ENCODE assay signal across 10 cellular contexts in genomic region chr11:118202599-118203422, GRCh38. TPM values are rescaled to one million over a fixed set of nuclear protein-coding genes. Genes with fewer than 3 reads are reported as not detected.
DNase-seq lines count a peak whose midpoint lies in the region; ATAC-seq, FAIRE-seq and TF ChIP-seq lines count a peak whose summit lies in the region.
"Had no signal": no experiment of that assay in that cellular context is flagged by ENCODE, and none has a peak within 500 bp of the region (broad histone marks: within the 10 kb centered on the region; RNA-seq: fewer than 3 reads in every experiment).

No MANE protein-coding gene starts in this region.

- H3K36me3 Mint-ChIP-seq in activated T-cell treated with anti-CD3 and anti-CD28 coated beads, Interleukin-2, amount 50 U/mL, for 4 hours (ENCODE audit: insufficient read depth) = peaks cover 28% of the 10 kb centered on the region

- H3K27me3 ChIP-seq in mucosa of rectum (ENCODE audit: control insufficient read depth in 2 of 2, insufficient read depth in 2 of 2, low read length in 2 of 2) (no peaks in the 10 kb centered on the region), gastroesophageal sphincter (peaks cover 8% of the 10 kb centered on the region), left lung (no peaks in the 10 kb centered on the region), upper lobe of left lung (peaks cover 0 to 2% (median 0%) of the 10 kb centered on the region in 4 donors)

- ATAC-seq in activated T-cell treated with anti-CD3 and anti-CD28 coated beads, Interleukin-2, amount 50 U/mL, for 4 hours = no peak
- ATAC-seq in gastroesophageal sphincter (no peak), left lung (no peak), esophagus mucosa (no peak), upper lobe of left lung (ENCODE audit: low FRiP score in 2 of 2) (no peak)
- ATAC-seq: sciatic nerve had no signal

- H3K36me3 ChIP-seq in mucosa of rectum (ENCODE audit: control insufficient read depth in 2 of 2, insufficient read depth in 2 of 2, low read length in 2 of 2) (no peaks in the 10 kb centered on the region), gastroesophageal sphincter (no peaks in the 10 kb centered on the region), left lung (peaks cover 0 to 24% of the 10 kb centered on the region in 2 donors), upper lobe of left lung (peaks cover 0 to 4% (median 0%) of the 10 kb centered on the region in 4 donors)
- H3K36me3 ChIP-seq: thoracic aorta had no signal

- no peak for TF ChIP-seq POLR2A in GM12891 (IDR thresholded peaks at IDR 0.05; ENCODE audit: low read depth, low read length)
- TF ChIP-seq POLR2A in gastroesophageal sphincter (IDR thresholded peaks at IDR 0.05) = no peak
- no peak for TF ChIP-seq POLR2A in upper lobe of left lung (IDR thresholded peaks at IDR 0.05)

- H3K4me1 Mint-ChIP-seq in activated T-cell treated with anti-CD3 and anti-CD28 coated beads, Interleukin-2, amount 50 U/mL, for 4 hours (ENCODE audit: low read depth) = peaks cover 16% of the 10 kb centered on the region

- H3K9ac ChIP-seq in mucosa of rectum (ENCODE audit: low read depth in 1 of 2, low read length in 2 of 2) = peak overlapping the region in 1 of 2 donors; percentile 7

- WGBS in gastroesophageal sphincter (ENCODE audit: low coverage in 1 of 2), 2 donors = 85 to 87% methylated on average over 3 to 6 of the region's 7 CpGs
- WGBS in upper lobe of left lung, 2 donors = 83 to 86% methylated on average over 7 of the region's 7 CpGs

- intact Hi-C loops in left lung (cut with DNase I) = loop anchor here in 1 of 2 donors (10.0 kb wide), 1 partner anchor 152 kb away; the partner anchor contains the start of gene UBE4A

- TF ChIP-seq CTCF in gastroesophageal sphincter (IDR thresholded peaks at IDR 0.05) = no peak
- TF ChIP-seq CTCF in left lung (IDR thresholded peaks at IDR 0.05) = no peak
- TF ChIP-seq CTCF in upper lobe of left lung (IDR thresholded peaks at IDR 0.05) = no peak

- H3K4me1 ChIP-seq in mucosa of rectum (ENCODE audit: control insufficient read depth in 2 of 2, insufficient read depth in 2 of 2, low read length in 2 of 2) = peaks cover 32 to 33% of the 10 kb centered on the region in 2 donors
- peaks cover 0 to 8% (median 0%) of the 10 kb centered on the region in 3 donors for H3K4me1 ChIP-seq in gastroesophageal sphincter
- H3K4me1 ChIP-seq in left lung = peaks cover 0 to 42% of the 10 kb centered on the region in 2 donors
- peaks cover 13 to 23% (median 18%) of the 10 kb centered on the region in 4 donors for H3K4me1 ChIP-seq in upper lobe of left lung

- H3K27me3 Mint-ChIP-seq in activated T-cell treated with anti-CD3 and anti-CD28 coated beads, Interleukin-2, amount 50 U/mL, for 4 hours (ENCODE audit: low read depth) = no peaks in the 10 kb centered on the region

- H3K9me3 Mint-ChIP-seq in activated T-cell treated with anti-CD3 and anti-CD28 coated beads, Interleukin-2, amount 50 U/mL, for 4 hours = no peaks in the 10 kb centered on the region

- peak; percentile 55 for FAIRE-seq in GM12891 (lab: Jason Lieb, UNC)

- H3K27ac ChIP-seq in mucosa of rectum (ENCODE audit: low read depth in 2 of 2, low read length in 2 of 2) = peak overlapping the region; percentile 46 to 81
- no peak overlapping the region for H3K27ac ChIP-seq in gastroesophageal sphincter
- no peak overlapping the region for H3K27ac ChIP-seq in left lung
- H3K27ac ChIP-seq in upper lobe of left lung = no peak overlapping the region
- H3K27ac ChIP-seq: thoracic aorta had no signal

- no peak overlapping the region for H3K4me3 Mint-ChIP-seq in activated T-cell treated with anti-CD3 and anti-CD28 coated beads, Interleukin-2, amount 50 U/mL, for 4 hours

- H3K4me3 ChIP-seq in Jurkat, Clone E6-1 (ENCODE audit: low read length) = peak overlapping the region; percentile 17
- H3K4me3 ChIP-seq in mucosa of rectum (ENCODE audit: low read length in 2 of 2) (peak overlapping the region in 1 of 2 donors; percentile 7), gastroesophageal sphincter (no peak overlapping the region), left lung (no peak overlapping the region), upper lobe of left lung (no peak overlapping the region)
- H3K4me3 ChIP-seq: thoracic aorta had no signal

- H3K9me3 ChIP-seq in mucosa of rectum (ENCODE audit: control insufficient read depth in 2 of 2, low read length in 2 of 2) = no peaks in the 10 kb centered on the region
- H3K9me3 ChIP-seq in gastroesophageal sphincter = no peaks in the 10 kb centered on the region
- no peaks in the 10 kb centered on the region for H3K9me3 ChIP-seq in left lung
- H3K9me3 ChIP-seq in upper lobe of left lung = no peaks in the 10 kb centered on the region
- H3K9me3 ChIP-seq: thoracic aorta had no signal

- TF ChIP-seq EP300 in gastroesophageal sphincter (IDR thresholded peaks at IDR 0.05) = no peak
- TF ChIP-seq EP300 in upper lobe of left lung (IDR thresholded peaks at IDR 0.05) = no peak

- DNase-seq in GM12891 (ENCODE audit: insufficient read length, low spot score) = no peak
- peak; percentile 91 for DNase-seq in Jurkat, Clone E6-1 (ENCODE audit: low read depth, low spot score)
- DNase-seq in activated T-cell treated with anti-CD3 and anti-CD28 coated beads, Interleukin-2, amount 50 U/mL, for 4 hours = peak; percentile 50
- no peak for DNase-seq in left lung
- no peak for DNase-seq in upper lobe of left lung

TF ChIP-seq in GM12891, 5 proteins besides CTCF, POLR2A, EP300 and RAD21:
- TF ChIP-seq TAF1 (IDR thresholded peaks at IDR 0.05; ENCODE audit: low read depth, low read length) (no peak), POU2F2 (IDR thresholded peaks at IDR 0.05; ENCODE audit: low read depth, low read length) (no peak), SPI1 (IDR thresholded peaks at IDR 0.05; ENCODE audit: low read depth, low read length) (no peak), POLR2AphosphoS5 (IDR thresholded peaks at IDR 0.05; ENCODE audit: low read depth, low read length) (no peak), PAX5 (IDR thresholded peaks at IDR 0.05; ENCODE audit: insufficient read depth, low read length, severe bottlenecking) (no peak)

RNA-seq across cellular contexts. Expression of gene JAML, which starts 22.0 kb away (rescaled TPM):
- 3.8 TPM for polyA plus RNA-seq in GM12891 (2012; ENCODE audit: low read depth, missing spikeins)
- polyA plus RNA-seq in Jurkat, Clone E6-1 (2012; ENCODE audit: insufficient read depth, insufficient read length) = 8.0 TPM
- 100 to 1,000 TPM; 135 to 153 (median 137) TPM for total RNA-seq in activated T-cell treated with anti-CD3 and anti-CD28 coated beads, Interleukin-2, amount 50 U/mL, for 4 hours
- total RNA-seq in gastroesophageal sphincter (1 to 10 TPM in 3 of 4 donors, under 1 TPM in 1; 0.58 to 5.7 (median 2.4) TPM), left lung (10 to 100 TPM; 20.4 to 47.2 TPM), esophagus mucosa (2.7 TPM), upper lobe of left lung (100 to 1,000 TPM in 2 of 6 donors, 10 to 100 TPM in 4; 33.0 to 105 (median 49.5) TPM)

RNA-seq across cellular contexts. Expression of gene SCN2B, which starts 26.4 kb away (rescaled TPM):
- not detected for polyA plus RNA-seq in GM12891 (2012; ENCODE audit: low read depth, missing spikeins)
- not detected for polyA plus RNA-seq in Jurkat, Clone E6-1 (2012; ENCODE audit: insufficient read depth, insufficient read length)
- total RNA-seq in activated T-cell treated with anti-CD3 and anti-CD28 coated beads, Interleukin-2, amount 50 U/mL, for 4 hours = not detected
- total RNA-seq in gastroesophageal sphincter = 1 to 10 TPM in 1 of 4 donors, under 1 TPM in 3; 0.25 to 1.0 (median 0.49) TPM
- 1 to 10 TPM; 1.0 to 4.1 TPM for total RNA-seq in left lung
- 0.32 TPM for total RNA-seq in esophagus mucosa
- 1 to 10 TPM in 1 of 6 donors, under 1 TPM in 3, not detected in 2; 0.22 to 2.4 (median 0.32) TPM for total RNA-seq in upper lobe of left lung

RNA-seq across cellular contexts. Expression of gene MPZL3, which starts 49.4 kb away (rescaled TPM):
- 2.0 TPM for polyA plus RNA-seq in GM12891 (2012; ENCODE audit: low read depth, missing spikeins)
- 0.73 TPM for polyA plus RNA-seq in Jurkat, Clone E6-1 (2012; ENCODE audit: insufficient read depth, insufficient read length)
- total RNA-seq in activated T-cell treated with anti-CD3 and anti-CD28 coated beads, Interleukin-2, amount 50 U/mL, for 4 hours = 10 to 100 TPM; 52.7 to 72.0 (median 56.4) TPM
- 1 to 10 TPM in 1 of 4 donors, under 1 TPM in 3; 0.54 to 3.8 (median 0.65) TPM for total RNA-seq in gastroesophageal sphincter
- 10 to 100 TPM; 13.2 to 16.3 TPM for total RNA-seq in left lung
- total RNA-seq in esophagus mucosa = 20.7 TPM
- 10 to 100 TPM in 4 of 6 donors, 1 to 10 TPM in 2; 2.3 to 27.7 (median 10.4) TPM for total RNA-seq in upper lobe of left lung

RNA-seq across cellular contexts. Expression of gene SCN4B, which starts 50.2 kb away (rescaled TPM):
- polyA plus RNA-seq in GM12891 (2012; ENCODE audit: low read depth, missing spikeins) = 0.04 TPM
- polyA plus RNA-seq in Jurkat, Clone E6-1 (2012; ENCODE audit: insufficient read depth, insufficient read length) = not detected
- not detected for total RNA-seq in activated T-cell treated with anti-CD3 and anti-CD28 coated beads, Interleukin-2, amount 50 U/mL, for 4 hours
- total RNA-seq in gastroesophageal sphincter (1 to 10 TPM; 2.7 to 5.8 (median 3.8) TPM), left lung (1 to 10 TPM; 2.2 to 4.7 TPM), esophagus mucosa (2.5 TPM), upper lobe of left lung (1 to 10 TPM in 5 of 6 donors, under 1 TPM in 1; under 0.01 to 5.5 (median 3.3) TPM)

Comparison
In these comparisons a context has a peak if more than half of its experiments do, and no peak if none do; other contexts are left out.
1. DNase-seq: peak in Jurkat, Clone E6-1 (single experiment) and activated T-cell treated with anti-CD3 and anti-CD28 coated beads, Interleukin-2, amount 50 U/mL, for 4 hours (single experiment); none in GM12891 (single experiment), left lung (0 of 2) and upper lobe of left lung (0 of 2).
2. H3K27ac ChIP-seq: peak in mucosa of rectum (2 of 2); none in gastroesophageal sphincter (0 of 4), left lung (0 of 2) and upper lobe of left lung (0 of 4).